In genomic region chr2:219658861-219659260, GRCh38 we compare ENCODE assay signal across 24 cellular contexts. TPM values are rescaled to one million over a fixed set of nuclear protein-coding genes. Genes with fewer than 3 reads are reported as not detected.
"Had no signal": no experiment of that assay in that cellular context is flagged by ENCODE, and none has a peak within 500 bp of the region (broad histone marks: within the 10 kb centered on the region; RNA-seq: fewer than 3 reads in every experiment).

No MANE protein-coding gene starts in this region.

- H3K36me3 Mint-ChIP-seq: activated CD8-positive, alpha-beta memory T cell treated with anti-CD3 and anti-CD28 coated beads, Interleukin-2, amount 10 ng/mL, durations not matched to agents 7 days and 5 days; brain had no signal

- DNase-seq: activated CD4-positive, alpha-beta T cell treated with anti-CD3 and anti-CD28 coated beads for 48 hours; activated CD8-positive, alpha-beta memory T cell treated with anti-CD3 and anti-CD28 coated beads, Interleukin-2, amount 10 ng/mL, durations not matched to agents 7 days and 5 days; activated CD8-positive, alpha-beta T cell treated with anti-CD3 and anti-CD28 coated beads for 36 hours; activated gamma-delta T cell; activated naive CD4-positive, alpha-beta T cell treated with anti-CD3 and anti-CD28 coated beads, Interleukin-2, amount 50 U/mL, for 16 hours; activated naive CD8-positive, alpha-beta T cell treated with anti-CD3 and anti-CD28 coated beads, Interleukin-2, amount 50 U/mL, for 24 hours; anterior cingulate cortex; caudate nucleus; dermis blood vessel endothelial cell; effector memory CD8-positive, alpha-beta T cell; kidney; natural killer cell; ovary; stimulated activated CD4-positive, alpha-beta T cell treated with anti-CD3 and anti-CD28 coated beads, Interleukin-12 subunit alpha, Interleukin-12 subunit beta, amount 100 ng/mL, for 4 hours; stimulated activated CD4-positive, alpha-beta T cell treated with anti-CD3 and anti-CD28 coated beads, Interleukin-4, amount 100 ng/mL, for 4 hours; stimulated activated naive CD8-positive, alpha-beta T cell treated with anti-CD3 and anti-CD28 coated beads, Interleukin-15, Interleukin-2, amounts not matched to agents 100 U/mL and 50 U/mL, for 24 hours; substantia nigra; thyroid gland had no signal

- H3K4me3 Mint-ChIP-seq: activated CD8-positive, alpha-beta memory T cell treated with anti-CD3 and anti-CD28 coated beads, Interleukin-2, amount 10 ng/mL, durations not matched to agents 7 days and 5 days; activated CD8-positive, alpha-beta T cell treated with anti-CD3 and anti-CD28 coated beads for 36 hours; activated naive CD8-positive, alpha-beta T cell treated with anti-CD3 and anti-CD28 coated beads, Interleukin-2, amount 50 U/mL, for 24 hours; activated T-helper 1 cell treated with anti-CD3 and anti-CD28 coated beads, Interleukin-12 subunit alpha, Interleukin-12 subunit beta, Interleukin-2, Interleukin-4 antibody, amounts not matched to agents 30 ng/mL and 10 ng/mL and 1 ng/mL, durations not matched to agents 14 hours and 24 hours and 36 hours; brain; effector memory CD8-positive, alpha-beta T cell; mesothelial cell of epicardium; natural killer cell had no signal

- H3K27me3 ChIP-seq: ovary, thyroid gland had no signal

- H3K4me1 ChIP-seq: prostate gland, thyroid gland had no signal

- H3K27ac Mint-ChIP-seq: activated CD8-positive, alpha-beta memory T cell treated with anti-CD3 and anti-CD28 coated beads, Interleukin-2, amount 10 ng/mL, durations not matched to agents 7 days and 5 days; activated CD8-positive, alpha-beta T cell treated with anti-CD3 and anti-CD28 coated beads for 36 hours; activated naive CD8-positive, alpha-beta T cell treated with anti-CD3 and anti-CD28 coated beads, Interleukin-2, amount 50 U/mL, for 24 hours; activated T-helper 1 cell treated with anti-CD3 and anti-CD28 coated beads, Interleukin-12 subunit alpha, Interleukin-12 subunit beta, Interleukin-2, Interleukin-4 antibody, amounts not matched to agents 30 ng/mL and 10 ng/mL and 1 ng/mL, durations not matched to agents 14 hours and 24 hours and 36 hours; brain; effector memory CD8-positive, alpha-beta T cell; mesothelial cell of epicardium; natural killer cell had no signal

- H3K36me3 ChIP-seq: ovary, prostate gland, thyroid gland had no signal

- H3K9me3 Mint-ChIP-seq: activated T-helper 1 cell treated with anti-CD3 and anti-CD28 coated beads, Interleukin-12 subunit alpha, Interleukin-12 subunit beta, Interleukin-2, Interleukin-4 antibody, amounts not matched to agents 30 ng/mL and 10 ng/mL and 1 ng/mL, durations not matched to agents 14 hours and 24 hours and 36 hours had no signal

- H3K27ac ChIP-seq: prostate gland, thyroid gland had no signal

- ATAC-seq: activated CD8-positive, alpha-beta memory T cell treated with anti-CD3 and anti-CD28 coated beads, Interleukin-2, amount 10 ng/mL, durations not matched to agents 7 days and 5 days; activated CD8-positive, alpha-beta T cell treated with anti-CD3 and anti-CD28 coated beads for 36 hours; activated naive CD8-positive, alpha-beta T cell treated with anti-CD3 and anti-CD28 coated beads, Interleukin-2, amount 50 U/mL, for 24 hours; effector memory CD8-positive, alpha-beta T cell; natural killer cell; stimulated activated naive CD8-positive, alpha-beta T cell treated with anti-CD3 and anti-CD28 coated beads, Interleukin-15, Interleukin-2, amounts not matched to agents 100 U/mL and 50 U/mL, for 24 hours had no signal

- H3K4me3 ChIP-seq: lung, ovary, prostate gland, thyroid gland had no signal

- H3K4me1 Mint-ChIP-seq: activated CD8-positive, alpha-beta memory T cell treated with anti-CD3 and anti-CD28 coated beads, Interleukin-2, amount 10 ng/mL, durations not matched to agents 7 days and 5 days; natural killer cell had no signal

- H3K9me3 ChIP-seq: ovary, prostate gland, thyroid gland had no signal

RNA-seq across cellular contexts. Expression of gene SLC4A3, which starts 31.4 kb away (rescaled TPM):
- total RNA-seq: activated CD8-positive, alpha-beta memory T cell treated with anti-CD3 and anti-CD28 coated beads, Interleukin-2, amount 10 ng/mL, durations not matched to agents 7 days and 5 days; activated CD8-positive, alpha-beta T cell treated with anti-CD3 and anti-CD28 coated beads for 36 hours; activated T-helper 1 cell treated with anti-CD3 and anti-CD28 coated beads, Interleukin-12 subunit alpha, Interleukin-12 subunit beta, Interleukin-2, Interleukin-4 antibody, amounts not matched to agents 30 ng/mL and 10 ng/mL and 1 ng/mL, durations not matched to agents 14 hours and 24 hours and 36 hours; T-helper 2 cell treated with Interferon-gamma antibody and Interleukin-4, amounts not matched to agents 100 ng/mL and 5 ng/mL, for 36 hours had no signal
